Comparison of ENCODE assay signal across 7 cellular contexts in the genomic region with DNA sequence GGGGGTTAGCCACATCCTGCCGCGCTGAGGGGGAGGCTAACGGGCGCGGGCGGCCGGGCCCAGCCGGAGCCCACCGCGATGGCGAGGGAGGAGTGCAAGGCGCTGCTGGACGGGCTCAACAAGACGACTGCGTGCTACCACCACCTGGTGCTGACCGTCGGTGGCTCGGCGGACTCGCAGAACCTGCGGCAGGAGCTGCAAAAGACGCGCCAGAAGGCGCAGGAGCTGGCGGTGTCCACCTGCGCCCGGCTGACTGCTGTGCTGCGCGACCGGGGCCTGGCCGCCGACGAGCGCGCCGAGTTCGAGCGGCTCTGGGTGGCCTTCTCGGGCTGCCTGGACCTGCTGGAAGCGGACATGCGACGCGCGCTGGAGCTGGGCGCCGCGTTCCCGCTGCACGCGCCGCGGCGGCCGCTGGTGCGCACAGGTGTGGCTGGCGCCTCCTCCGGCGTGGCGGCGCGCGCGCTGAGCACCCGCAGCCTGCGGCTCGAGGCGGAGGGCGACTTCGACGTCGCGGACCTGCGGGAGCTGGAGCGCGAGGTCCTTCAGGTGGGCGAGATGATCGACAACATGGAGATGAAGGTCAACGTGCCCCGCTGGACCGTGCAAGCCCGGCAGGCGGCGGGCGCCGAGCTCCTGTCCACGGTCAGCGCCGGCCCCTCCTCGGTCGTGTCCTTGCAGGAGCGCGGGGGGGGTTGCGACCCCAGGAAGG. TPM values are rescaled to one million over a fixed set of nuclear protein-coding genes. Genes with fewer than 3 reads are reported as not detected.
DNase-seq lines count a peak whose midpoint lies in the region; ATAC-seq and TF ChIP-seq lines count a peak whose summit lies in the region.

No MANE protein-coding gene starts in this region.

- peaks cover 21% of the 10 kb centered on the region for H3K27me3 ChIP-seq in lower lobe of right lung (ENCODE audit: low read depth)
- peaks cover 22% of the 10 kb centered on the region for H3K27me3 ChIP-seq in upper lobe of right lung

- TF ChIP-seq CTCF in GM20000 (IDR thresholded peaks at IDR 0.05; ENCODE audit: extremely low read depth, missing control alignments) = no peak
- TF ChIP-seq CTCF in lower lobe of right lung (IDR thresholded peaks at IDR 0.05) = peak; percentile 12
- no peak for TF ChIP-seq CTCF in upper lobe of right lung (IDR thresholded peaks at IDR 0.05)

- intact Hi-C loops in lower lobe of right lung (cut with DNase I) (no loop called here), upper lobe of right lung (cut with DNase I) (no loop called here)

- H3K4me3 ChIP-seq in lower lobe of right lung (peak overlapping the region; percentile 91), upper lobe of right lung (peak overlapping the region; percentile 81)

- no peaks in the 10 kb centered on the region for H3K36me3 ChIP-seq in lower lobe of right lung
- H3K36me3 ChIP-seq in upper lobe of right lung = no peaks in the 10 kb centered on the region

- DNase-seq in GM20000 (ENCODE audit: low spot score) = peak; percentile 53
- DNase-seq in NCI-H748 treated with DMSO at 0.1 percent for 48 hours (lab: John Stamatoyannopoulos, UW) = peak; percentile 30
- DNase-seq in central memory CD4-positive, alpha-beta T cell = peak; percentile 24
- DNase-seq in lower lobe of right lung = no peak
- DNase-seq in upper lobe of right lung = peak; percentile 73
- DNase-seq in NCI-H446 treated with DMSO at 0.1 percent for 48 hours (lab: John Stamatoyannopoulos, UW) = no peak

- peak; percentile 6 to 21 for ATAC-seq in lower lobe of right lung
- peak; percentile 5 for ATAC-seq in upper lobe of right lung
- no peak for ATAC-seq in GM18519 (IDR thresholded peaks at IDR 0.05; ENCODE audit: low FRiP score, unreplicated experiment)

- H3K27ac ChIP-seq in lower lobe of right lung (no peak overlapping the region), upper lobe of right lung (no peak overlapping the region)

- peaks cover 23% of the 10 kb centered on the region for H3K4me1 ChIP-seq in lower lobe of right lung
- peaks cover 18% of the 10 kb centered on the region for H3K4me1 ChIP-seq in upper lobe of right lung

- no peaks in the 10 kb centered on the region for H3K9me3 ChIP-seq in lower lobe of right lung
- no peaks in the 10 kb centered on the region for H3K9me3 ChIP-seq in upper lobe of right lung

RNA-seq across cellular contexts. Expression of a gene that starts 0.7 kb away (rescaled TPM):
- total RNA-seq in lower lobe of right lung = 2.1 TPM
- total RNA-seq in upper lobe of right lung = 2.0 TPM

RNA-seq across cellular contexts. Expression of a gene that starts 1.4 kb away (rescaled TPM):
- total RNA-seq in lower lobe of right lung (44.5 TPM), upper lobe of right lung (35.6 TPM)

RNA-seq across cellular contexts. Expression of a gene that starts 15.3 kb away (rescaled TPM):
- 18.5 TPM for total RNA-seq in lower lobe of right lung
- 14.2 TPM for total RNA-seq in upper lobe of right lung

RNA-seq across cellular contexts. Expression of a gene that starts 43.2 kb away (rescaled TPM):
- total RNA-seq in lower lobe of right lung = not detected
- not detected for total RNA-seq in upper lobe of right lung

Comparison
In these comparisons a context has a peak if more than half of its experiments do, and no peak if none do; other contexts are left out.
1. DNase-seq: peak in GM20000 (single experiment), NCI-H748 treated with DMSO at 0.1 percent for 48 hours (single experiment), central memory CD4-positive, alpha-beta T cell (single experiment) and upper lobe of right lung (single experiment); none in lower lobe of right lung (single experiment) and NCI-H446 treated with DMSO at 0.1 percent for 48 hours (single experiment).